ENCODE assay signal across 8 cellular contexts in the genomic region with DNA sequence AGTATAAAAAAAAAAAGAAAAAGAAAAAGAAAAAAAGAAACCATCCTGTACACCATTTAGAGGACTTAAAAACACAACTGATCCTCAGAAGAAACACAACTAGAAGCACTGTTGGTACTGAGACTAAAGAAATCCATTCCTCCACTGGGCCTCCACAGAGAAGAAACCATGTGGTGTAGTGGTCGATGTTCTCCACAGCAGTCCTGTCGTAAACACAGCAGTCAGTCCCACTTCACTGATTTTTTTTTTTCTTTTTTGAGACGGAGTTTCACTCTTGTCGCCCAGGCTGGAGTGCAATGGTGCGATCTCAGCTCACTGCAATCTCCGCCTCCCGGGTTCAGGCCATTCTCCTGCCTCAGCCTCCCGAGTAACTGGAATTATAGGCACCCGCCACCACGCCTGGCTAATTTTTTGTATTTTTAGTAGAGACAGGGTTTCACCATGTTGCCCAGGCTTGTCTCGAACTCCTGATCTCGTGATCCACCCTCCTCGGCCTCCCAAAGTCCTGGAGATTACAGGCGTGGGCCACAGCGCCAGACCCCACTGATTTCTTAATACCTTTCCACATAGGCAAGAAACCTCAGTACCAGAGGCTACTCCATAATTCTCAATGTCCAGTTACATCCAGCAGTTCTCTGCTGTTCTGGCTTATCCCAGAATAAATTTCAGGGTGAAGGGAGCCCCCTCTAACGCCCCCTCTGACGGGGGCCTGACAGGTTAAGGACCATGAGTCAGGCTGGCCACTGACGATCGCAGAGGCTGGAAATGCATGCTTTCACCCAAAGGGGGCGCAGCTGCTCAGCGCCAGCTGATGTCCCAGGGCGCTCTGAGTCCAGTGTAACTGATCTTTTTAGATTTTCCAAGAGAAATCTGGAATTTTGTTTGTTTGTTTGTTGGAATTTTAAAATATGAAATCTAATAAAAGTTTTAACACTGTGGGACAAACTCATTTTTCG. TPM values are rescaled to one million over a fixed set of nuclear protein-coding genes. Genes with fewer than 3 reads are reported as not detected.
DNase-seq lines count a peak whose midpoint lies in the region; ATAC-seq and TF ChIP-seq lines count a peak whose summit lies in the region.

No MANE protein-coding gene starts in this region.

- TF ChIP-seq CTCF in GM12875 (IDR thresholded peaks at IDR 0.05; ENCODE audit: borderline replicate concordance, insufficient read depth, low read depth, low read length) = peak; percentile 71
- TF ChIP-seq CTCF in RWPE2 (IDR thresholded peaks at IDR 0.05; ENCODE audit: poor library complexity, severe bottlenecking) = peak; percentile 74
- TF ChIP-seq CTCF in esophagus muscularis mucosa (IDR thresholded peaks at IDR 0.05) = peak; percentile 66 to 87 (median 75)
- TF ChIP-seq CTCF in neutrophil (IDR thresholded peaks at IDR 0.05) = peak; percentile 20

- H3K4me1 ChIP-seq in RWPE2 (ENCODE audit: insufficient read depth, poor library complexity, severe bottlenecking) = no peaks in the 10 kb centered on the region
- H3K4me1 ChIP-seq in esophagus muscularis mucosa = peaks cover 3 to 13% (median 7%) of the 10 kb centered on the region in 4 donors
- H3K4me1 ChIP-seq in neutrophil (ENCODE audit: control insufficient read depth in 1 of 2, insufficient read depth in 1 of 2, low read depth in 1 of 2, low read length in 1 of 2) = no peaks in the 10 kb centered on the region

- peak; percentile 65 for DNase-seq in ACHN
- no peak for DNase-seq in RWPE2 (ENCODE audit: low spot score)
- DNase-seq in esophagus muscularis mucosa (ENCODE audit: extremely low spot score) = no peak
- no peak for DNase-seq in NCI-H2081 treated with DMSO at 0.1 percent for 48 hours (lab: John Stamatoyannopoulos, UW)

- H3K27ac ChIP-seq in RWPE2 (ENCODE audit: poor library complexity, severe bottlenecking) (no peak overlapping the region), esophagus muscularis mucosa (replicated peaks in 1 of 4) (no peak overlapping the region), neutrophil (no peak overlapping the region)

- WGBS in esophagus muscularis mucosa = 55% methylated on average over 23 of the region's 23 CpGs

- peak; percentile 77 for ATAC-seq in RWPE2 (ENCODE audit: low read depth)
- ATAC-seq in HG02588 (IDR thresholded peaks at IDR 0.05; ENCODE audit: unreplicated experiment) = no peak
- ATAC-seq in HG03521 (IDR thresholded peaks at IDR 0.05; ENCODE audit: unreplicated experiment) = no peak

- no peak for TF ChIP-seq POLR2A in esophagus muscularis mucosa (IDR thresholded peaks at IDR 0.05; ENCODE audit: low read depth)

- no peak for TF ChIP-seq EP300 in esophagus muscularis mucosa (IDR thresholded peaks at IDR 0.05)

- intact Hi-C loops in esophagus muscularis mucosa (cut with DNase I) = loop anchor here (10.0 kb wide), 1 partner anchor 133 kb away; no protein-coding TSS in a partner anchor

- in situ Hi-C loops in ACHN (cut with HindIII; ENCODE audit: low pct_ligation_motif_present, low pct_unique_long_range_greater_than_20kb, low sequenced_read_pairs) = no loop called here

- H3K36me3 ChIP-seq in RWPE2 (ENCODE audit: low read depth) = no peaks in the 10 kb centered on the region
- no peaks in the 10 kb centered on the region for H3K36me3 ChIP-seq in esophagus muscularis mucosa
- H3K36me3 ChIP-seq in neutrophil = no peaks in the 10 kb centered on the region

- H3K9me3 ChIP-seq in RWPE2 (ENCODE audit: severe bottlenecking) (no peaks in the 10 kb centered on the region), esophagus muscularis mucosa (no peaks in the 10 kb centered on the region), neutrophil (no peaks in the 10 kb centered on the region)

- H3K27me3 ChIP-seq in RWPE2 (ENCODE audit: insufficient read depth, poor library complexity, severe bottlenecking) (no peaks in the 10 kb centered on the region), esophagus muscularis mucosa (no peaks in the 10 kb centered on the region), neutrophil (peaks cover 4% of the 10 kb centered on the region)

- H3K4me3 ChIP-seq in GM12875 (ENCODE audit: low read depth, low read length) = no peak overlapping the region
- H3K4me3 ChIP-seq in RWPE2 (ENCODE audit: severe bottlenecking) = no peak overlapping the region
- peak overlapping the region; percentile 13 to 32 (median 30) for H3K4me3 ChIP-seq in esophagus muscularis mucosa
- no peak overlapping the region for H3K4me3 ChIP-seq in neutrophil (ENCODE audit: low read depth in 1 of 2, low read length in 1 of 2)

RNA-seq across cellular contexts. Expression of gene FFAR4, which starts 24.8 kb away (rescaled TPM):
- total RNA-seq in esophagus muscularis mucosa = under 1 TPM in 3 of 4 donors, not detected in 1; 0.34 to 0.45 (median 0.42) TPM

RNA-seq across cellular contexts. Expression of gene CEP55, which starts 45.3 kb away (rescaled TPM):
- under 1 TPM in 3 of 4 donors, not detected in 1; 0.19 to 0.80 (median 0.50) TPM for total RNA-seq in esophagus muscularis mucosa

RNA-seq across cellular contexts. Expression of gene RBP4, which starts 59.4 kb away (rescaled TPM):
- total RNA-seq in esophagus muscularis mucosa = 1 to 10 TPM in 1 of 4 donors, under 1 TPM in 2, not detected in 1; 0.83 to 2.0 (median 0.99) TPM

RNA-seq across cellular contexts. Expression of gene MYOF, which starts 59.5 kb away (rescaled TPM):
- total RNA-seq in esophagus muscularis mucosa = 100 to 1,000 TPM in 2 of 4 donors, 10 to 100 TPM in 2; 71.2 to 120 (median 97.3) TPM

Comparison
In these comparisons a context has a peak if more than half of its experiments do, and no peak if none do; other contexts are left out.
1. H3K4me3 ChIP-seq: peak in esophagus muscularis mucosa (4 of 4); none in GM12875 (single experiment), RWPE2 (single experiment) and neutrophil (0 of 2).
2. CTCF ChIP-seq: peak in every context shown above with its lines; median percentile 75 in esophagus muscularis mucosa; 74 in RWPE2; 71 in GM12875; 20 in neutrophil.